18 cellular contexts compared by ENCODE assay signal in genomic region chr2:179592167-179592936, GRCh38.
A peak's percentile ranks its signal among the peaks of the same experiment; 100 is the strongest.
DNase-seq lines count a peak whose midpoint lies in the region; ATAC-seq and TF ChIP-seq lines count a peak whose summit lies in the region.
"Had no signal": no experiment of that assay in that cellular context is flagged by ENCODE, and none has a peak within 500 bp of the region (broad histone marks: within the 10 kb centered on the region; RNA-seq: fewer than 3 reads in every experiment).

No MANE protein-coding gene starts in this region.

- peak; percentile 55 for DNase-seq in BJ (ENCODE audit: low read depth)
- peak; percentile 63 for DNase-seq in PC-3
- DNase-seq in dedifferentiated amniotic fluid mesenchymal stem cell (ENCODE audit: extremely low spot score) = peak; percentile 80
- peak; percentile 66 for DNase-seq in osteoblast (ENCODE audit: insufficient read length, low spot score, missing footprints)
- DNase-seq in kidney glomerular epithelial cell (lab: John Stamatoyannopoulos, UW) = no peak
- DNase-seq: activated CD8-positive, alpha-beta T cell treated with anti-CD3 and anti-CD28 coated beads for 36 hours; anterior cingulate cortex; BE2C; natural killer cell; NCI-H1417 treated with DMSO at 0.1 percent for 48 hours; right lobe of liver; stimulated activated naive B cell treated with anti-CD40 and anti-IgM and Interleukin-4, amounts not matched to agents 10 μg/mL and 1 μg/mL and 100 μg/mL, for 72 hours had no signal

- H4K20me1 ChIP-seq in PC-3 (ENCODE audit: low read length) (no peaks in the 10 kb centered on the region), osteoblast (ENCODE audit: insufficient read depth, low read length) (no peaks in the 10 kb centered on the region)

- H3K27ac ChIP-seq in PC-3 (ENCODE audit: low read length) (no peak overlapping the region), osteoblast (ENCODE audit: low read depth, low read length) (peak overlapping the region; percentile 57)
- H3K27ac ChIP-seq: right lobe of liver had no signal

- POLR2A ChIA-PET in BJ (lab: Charles Lee) (interaction anchor here (0.6 kb wide), 1 partner anchor 16 kb away, joined by 3 read pairs; no protein-coding TSS in a partner anchor), PC-3 (lab: Charles Lee; ENCODE audit: unreplicated experiment) (interaction anchor here (0.6 kb wide), 2 partner anchors 142 to 320 kb away, joined by 3 to 4 read pairs; no protein-coding TSS in a partner anchor)

- H3K9me3 ChIP-seq in PC-3 (ENCODE audit: low read length) = no peaks in the 10 kb centered on the region
- no peaks in the 10 kb centered on the region for H3K9me3 ChIP-seq in osteoblast (ENCODE audit: low read depth, low read length)
- H3K9me3 ChIP-seq: BE2C, right lobe of liver had no signal

- CTCF ChIA-PET in BJ (lab: Yijun Ruan, JAX) = interaction anchor here (1.0 to 1.3 kb wide), 3 partner anchors 10 to 20 kb away, joined by 3 read pairs; no protein-coding TSS in a partner anchor
- CTCF ChIA-PET in PC-3 (lab: Charles Lee) = no interaction called here

- ATAC-seq in PC-3 (peak; percentile 80), HG03108 (IDR thresholded peaks at IDR 0.05; ENCODE audit: unreplicated experiment) (no peak), GM19467 (IDR thresholded peaks at IDR 0.05; ENCODE audit: unreplicated experiment) (no peak), HG02610 (IDR thresholded peaks at IDR 0.05; ENCODE audit: unreplicated experiment) (no peak)
- ATAC-seq: activated CD8-positive, alpha-beta T cell treated with anti-CD3 and anti-CD28 coated beads for 36 hours; activated T-helper 17 cell treated with anti-CD3 and anti-CD28 coated beads, Interleukin-2, amount 50 U/mL, for 72 hours; esophagus mucosa; HCT116; natural killer cell; right lobe of liver; stimulated activated naive B cell treated with anti-CD40 and anti-IgM and Interleukin-4, amounts not matched to agents 10 μg/mL and 1 μg/mL and 100 μg/mL, for 72 hours had no signal

- H3K9me2 ChIP-seq in PC-3 (replicated peaks; ENCODE audit: low read length) = no peaks in the 10 kb centered on the region

- H2AFZ ChIP-seq in PC-3 (ENCODE audit: low read length) = 0 out of 2 replicates have a peak overlapping the region, but pooled peaks have one; percentile 4
- peak overlapping the region; percentile 58 for H2AFZ ChIP-seq in osteoblast (ENCODE audit: low read length)

- H3K79me2 ChIP-seq in PC-3 (ENCODE audit: low read length) (no peaks in the 10 kb centered on the region), osteoblast (ENCODE audit: insufficient read depth, low read length) (no peaks in the 10 kb centered on the region)

- intact Hi-C loops in PC-3 (cut with micrococcal nuclease) = no loop called here

- H3K4me1 ChIP-seq in PC-3 (ENCODE audit: insufficient read depth, low read length) (peaks cover 20% of the 10 kb centered on the region), osteoblast (ENCODE audit: insufficient read depth, low read length) (peaks cover 28% of the 10 kb centered on the region)
- H3K4me1 ChIP-seq: BE2C, right lobe of liver had no signal

- no TSS peak for BruUV-seq in PC-3 (replicated peaks; lab: Mats Ljungman, UMichigan)

- no peaks in the 10 kb centered on the region for H3F3A ChIP-seq in PC-3 (ENCODE audit: low read length, unreplicated experiment)

- H3K4me3 ChIP-seq in BJ (ENCODE audit: low read depth, low read length) = no peak overlapping the region
- no peak overlapping the region for H3K4me3 ChIP-seq in PC-3 (ENCODE audit: low read length)
- no peak overlapping the region for H3K4me3 ChIP-seq in osteoblast (ENCODE audit: insufficient read depth, low read length)
- H3K4me3 ChIP-seq: right lobe of liver had no signal

- TF ChIP-seq CTCF in BJ (IDR thresholded peaks at IDR 0.05; ENCODE audit: insufficient read depth, low read depth, low read length) (no peak), PC-3 (conservative IDR thresholded peaks at IDR 0.05; ENCODE audit: low read depth, low read length) (no peak), osteoblast (IDR thresholded peaks at IDR 0.05; ENCODE audit: extremely low read depth, low read depth, low read length) (no peak)

- H3K4me2 ChIP-seq in PC-3 (ENCODE audit: low read length) (peak overlapping the region; percentile 11), osteoblast (ENCODE audit: insufficient read depth, low read length) (peak overlapping the region; percentile 59)

- H3K9ac ChIP-seq in PC-3 (ENCODE audit: low read length) = no peak overlapping the region

- H3K27me3 ChIP-seq in BJ (ENCODE audit: control insufficient read depth, insufficient read depth, low read length) (no peaks in the 10 kb centered on the region), PC-3 (ENCODE audit: low read length) (no peaks in the 10 kb centered on the region), osteoblast (ENCODE audit: insufficient read depth, low read length) (no peaks in the 10 kb centered on the region)
- H3K27me3 ChIP-seq: BE2C, right lobe of liver had no signal

- H3K36me3 ChIP-seq in BJ (ENCODE audit: control insufficient read depth, insufficient read depth, low read length) (no peaks in the 10 kb centered on the region), PC-3 (ENCODE audit: low read depth, low read length) (no peaks in the 10 kb centered on the region), osteoblast (ENCODE audit: insufficient read depth, low read length) (no peaks in the 10 kb centered on the region)
- H3K36me3 ChIP-seq: BE2C, right lobe of liver had no signal
